Comparison of ENCODE assay signal across 23 cellular contexts in genomic region chr4:26233350-26233749, GRCh38.
DNase-seq lines count a peak whose midpoint lies in the region; ATAC-seq and TF ChIP-seq lines count a peak whose summit lies in the region.
"Had no signal": no experiment of that assay in that cellular context is flagged by ENCODE, and none has a peak within 500 bp of the region (broad histone marks: within the 10 kb centered on the region; RNA-seq: fewer than 3 reads in every experiment).

No MANE protein-coding gene starts in this region.

- H3K9me3 Mint-ChIP-seq in activated naive CD4-positive, alpha-beta T cell treated with anti-CD3 and anti-CD28 coated beads, Interleukin-2, amount 50 U/mL, for 72 hours = peaks cover 0 to 18% of the 10 kb centered on the region in 2 donors
- peaks cover 6% of the 10 kb centered on the region for H3K9me3 Mint-ChIP-seq in T-helper 2 cell treated with Interferon-gamma antibody and Interleukin-4, amounts not matched to agents 5 μg/mL and 100 μg/mL, for 36 hours
- H3K9me3 Mint-ChIP-seq in dendritic cell treated with granulocyte-macrophage colony-stimulating factor and Interleukin-4, amounts not matched to agents 40 ng/mL and 50 ng/mL, for 4 days = no peaks in the 10 kb centered on the region
- H3K9me3 Mint-ChIP-seq: CD8-positive, alpha-beta memory T cell had no signal

- H3K4me1 ChIP-seq in IMR-90 (ENCODE audit: control insufficient read depth, insufficient read depth, low read length) = peaks cover 8% of the 10 kb centered on the region
- H3K4me1 ChIP-seq: A549 had no signal

- no peak for TF ChIP-seq POLR2A in IMR-90 (IDR thresholded peaks at IDR 0.05; ENCODE audit: low read depth, low read length)

- H2BK5ac ChIP-seq in IMR-90 (ENCODE audit: low read depth, low read length, poor library complexity, severe bottlenecking) = no peak overlapping the region

- no peak overlapping the region for H2AFZ ChIP-seq in IMR-90 (replicated peaks; ENCODE audit: low read length, poor library complexity)

- no peak for DNase-seq in activated naive CD4-positive, alpha-beta T cell treated with anti-CD3 and anti-CD28 coated beads, Interleukin-2, amount 50 U/mL, for 72 hours (ENCODE audit: low spot score in 2 of 2)
- DNase-seq in activated naive CD4-positive, alpha-beta T cell treated with anti-CD3 and anti-CD28 coated beads, Interleukin-2, amount 50 U/mL, for 16 hours = no peak
- DNase-seq in IMR-90 (no peak), NCI-H1694 (lab: John Stamatoyannopoulos, UW) (no peak), DMS153 treated with DMSO at 0.1 percent for 48 hours (lab: John Stamatoyannopoulos, UW; ENCODE audit: unreplicated experiment) (no peak)
- no peak for DNase-seq in T-helper 2 cell treated with Interferon-gamma antibody and Interleukin-4, amounts not matched to agents 5 μg/mL and 100 μg/mL, for 36 hours (ENCODE audit: low spot score)
- DNase-seq: AML-193; CD8-positive, alpha-beta memory T cell; DND-41; HCEC 1CT; MM.1S; NCI-H2029 treated with DMSO at 0.1 percent for 48 hours; NCI-H2227 treated with DMSO at 0.1 percent for 48 hours; NCI-H526 treated with DMSO at 0.1 percent for 48 hours; SHP77 had no signal

- no peaks in the 10 kb centered on the region for H4K20me1 ChIP-seq in IMR-90 (ENCODE audit: insufficient read depth, low read length)

- no peak for TF ChIP-seq RAD21 in IMR-90 (IDR thresholded peaks at IDR 0.05; ENCODE audit: low read length)

- intact Hi-C loops in IMR-90 (cut with micrococcal nuclease) = no loop called here
- intact Hi-C loops in dendritic cell treated with granulocyte-macrophage colony-stimulating factor and Interleukin-4, amounts not matched to agents 40 ng/mL and 50 ng/mL, for 4 days (cut with micrococcal nuclease) = no loop called here

- H3K4me3 Mint-ChIP-seq in T-helper 2 cell treated with Interferon-gamma antibody and Interleukin-4, amounts not matched to agents 5 μg/mL and 100 μg/mL, for 36 hours = peak overlapping the region; percentile 49
- H3K4me3 Mint-ChIP-seq in dendritic cell treated with granulocyte-macrophage colony-stimulating factor and Interleukin-4, amounts not matched to agents 40 ng/mL and 50 ng/mL, for 4 days = no peak overlapping the region
- H3K4me3 Mint-ChIP-seq: IgD-negative memory B cell had no signal

- H3K27ac Mint-ChIP-seq in activated naive CD4-positive, alpha-beta T cell treated with anti-CD3 and anti-CD28 coated beads, Interleukin-2, amount 50 U/mL, for 72 hours = no peak overlapping the region
- H3K27ac Mint-ChIP-seq in T-helper 2 cell treated with Interferon-gamma antibody and Interleukin-4, amounts not matched to agents 5 μg/mL and 100 μg/mL, for 36 hours = peak overlapping the region; percentile 56
- H3K27ac Mint-ChIP-seq in dendritic cell treated with granulocyte-macrophage colony-stimulating factor and Interleukin-4, amounts not matched to agents 40 ng/mL and 50 ng/mL, for 4 days = peak overlapping the region; percentile 30

- no peak overlapping the region for H4K5ac ChIP-seq in IMR-90 (ENCODE audit: low read depth, low read length)

- CTCF ChIA-PET in IMR-90 (lab: Yijun Ruan, JAX) = interaction anchor here (0.9 kb wide), 1 partner anchor 13 kb away, joined by 4 read pairs; no protein-coding TSS in a partner anchor

- H2BK120ac ChIP-seq in IMR-90 (ENCODE audit: low read depth, low read length) = 0 out of 2 replicates have a peak overlapping the region, but pooled peaks have one; percentile 13

- dilution Hi-C loops in IMR-90 (cut with HindIII; ENCODE audit: low sequenced_read_pairs, unreplicated experiment) = no loop called here

- no peak overlapping the region for H3K4me3 ChIP-seq in IMR-90 (ENCODE audit: insufficient read depth, low read depth, low read length)
- H3K4me3 ChIP-seq: A549; BLaER1 treated with 17β-estradiol and CSF1 and Interleukin-3, amounts not matched to agents 10 nM and 100 nM had no signal

- no peak overlapping the region for H3K27ac ChIP-seq in IMR-90 (ENCODE audit: insufficient read depth, low read length)
- H3K27ac ChIP-seq: A549; BLaER1 treated with 17β-estradiol and CSF1 and Interleukin-3, amounts not matched to agents 10 nM and 100 nM; KMS-11; RWPE1 had no signal

- H2AK5ac ChIP-seq in IMR-90 (ENCODE audit: low read depth, low read length) = no peak overlapping the region

- H3K27me3 Mint-ChIP-seq in T-helper 2 cell treated with Interferon-gamma antibody and Interleukin-4, amounts not matched to agents 5 μg/mL and 100 μg/mL, for 36 hours (ENCODE audit: low read depth) = no peaks in the 10 kb centered on the region
- H3K27me3 Mint-ChIP-seq in dendritic cell treated with granulocyte-macrophage colony-stimulating factor and Interleukin-4, amounts not matched to agents 40 ng/mL and 50 ng/mL, for 4 days = no peaks in the 10 kb centered on the region
- H3K27me3 Mint-ChIP-seq: IgD-negative memory B cell had no signal

- peaks cover 25% of the 10 kb centered on the region for H3K4me1 Mint-ChIP-seq in T-helper 2 cell treated with Interferon-gamma antibody and Interleukin-4, amounts not matched to agents 5 μg/mL and 100 μg/mL, for 36 hours (ENCODE audit: low read depth)
- peaks cover 31% of the 10 kb centered on the region for H3K4me1 Mint-ChIP-seq in dendritic cell treated with granulocyte-macrophage colony-stimulating factor and Interleukin-4, amounts not matched to agents 40 ng/mL and 50 ng/mL, for 4 days (ENCODE audit: low read depth)

- no peak overlapping the region for H3K9ac ChIP-seq in IMR-90 (ENCODE audit: low read depth, low read length)
- H3K9ac ChIP-seq: BLaER1 treated with 17β-estradiol and CSF1 and Interleukin-3, amounts not matched to agents 10 nM and 100 nM; KMS-11 had no signal

- BruUV-seq in IMR-90 (replicated peaks; lab: Mats Ljungman, UMichigan) = no TSS peak

- no peak overlapping the region for H4K8ac ChIP-seq in IMR-90 (ENCODE audit: low read depth in 2 of 2, low read length in 2 of 2)

- H4K91ac ChIP-seq in IMR-90 (ENCODE audit: insufficient read depth, low read depth, low read length) = no peak overlapping the region

- no peaks in the 10 kb centered on the region for H3K36me3 ChIP-seq in IMR-90 (ENCODE audit: control insufficient read depth, insufficient read depth, low read length)

- no peak overlapping the region for H3K14ac ChIP-seq in IMR-90 (replicated peaks; ENCODE audit: low read depth, low read length)

- POLR2A ChIA-PET in IMR-90 (lab: Charles Lee; ENCODE audit: unreplicated experiment) = no interaction called here

- H3K79me1 ChIP-seq in IMR-90 (ENCODE audit: low read depth in 1 of 2, low read length in 2 of 2) = no peaks in the 10 kb centered on the region

- in situ Hi-C loops in IMR-90 (cut with MboI; ENCODE audit: low sequenced_read_pairs) = no loop called here

- no peak overlapping the region for H3K4me2 ChIP-seq in IMR-90 (ENCODE audit: low read depth, low read length)
- H3K4me2 ChIP-seq: A549, KMS-11 had no signal

- no peak overlapping the region; the same call in 1 of the 2 replicates for H3K4ac ChIP-seq in IMR-90 (ENCODE audit: low read depth, low read length)

- no peak overlapping the region for H2AK9ac ChIP-seq in IMR-90 (replicated peaks; ENCODE audit: low read depth, low read length, poor library complexity)

- peak; percentile 26 to 79 for ATAC-seq in activated naive CD4-positive, alpha-beta T cell treated with anti-CD3 and anti-CD28 coated beads, Interleukin-2, amount 50 U/mL, for 72 hours
- ATAC-seq in IMR-90 (ENCODE audit: low read depth) (no peak), GM21723 (IDR thresholded peaks at IDR 0.05; ENCODE audit: unreplicated experiment) (no peak)
- ATAC-seq: A549, Panc1 had no signal

- H3K27me3 ChIP-seq in IMR-90 (ENCODE audit: control insufficient read depth, insufficient read depth, low read length) = no peaks in the 10 kb centered on the region
- H3K27me3 ChIP-seq: BLaER1 treated with 17β-estradiol and CSF1 and Interleukin-3, amounts not matched to agents 10 nM and 100 nM had no signal

- no peaks in the 10 kb centered on the region for H3K9me3 ChIP-seq in IMR-90 (ENCODE audit: control insufficient read depth, insufficient read depth, low read length)
- H3K9me3 ChIP-seq: A549 had no signal

- H3K56ac ChIP-seq in IMR-90 (ENCODE audit: extremely low read depth, insufficient read depth, low read length) = no peak overlapping the region

- peaks cover under 1% of the 10 kb centered on the region; the same call in 1 of the 2 replicates for H3K9me1 ChIP-seq in IMR-90 (ENCODE audit: insufficient read depth, low read length)

- peak overlapping the region; percentile 9; the same call in 1 of the 2 replicates for H2BK20ac ChIP-seq in IMR-90 (ENCODE audit: low read depth, low read length)

- no peak for TF ChIP-seq CTCF in IMR-90 (conservative IDR thresholded peaks at IDR 0.05; ENCODE audit: low read depth, low read length)

- H2BK15ac ChIP-seq in IMR-90 (ENCODE audit: low read depth, low read length) = no peak overlapping the region

- H3K18ac ChIP-seq in IMR-90 (ENCODE audit: low read depth, low read length) = peak overlapping the region; percentile 31; the same call in 1 of the 2 replicates

- 88% methylated on average over 4 of the region's 5 CpGs; no CpG with 5 or more reads in 1 of the 2 experiments for WGBS in IMR-90 (ENCODE audit: extremely low coverage in 2 of 2, insufficient read length in 1 of 2), 2 experiments

- peaks cover 0 to 21% of the 10 kb centered on the region in 2 donors for H3K36me3 Mint-ChIP-seq in activated naive CD4-positive, alpha-beta T cell treated with anti-CD3 and anti-CD28 coated beads, Interleukin-2, amount 50 U/mL, for 72 hours
- no peaks in the 10 kb centered on the region for H3K36me3 Mint-ChIP-seq in T-helper 2 cell treated with Interferon-gamma antibody and Interleukin-4, amounts not matched to agents 5 μg/mL and 100 μg/mL, for 36 hours (ENCODE audit: low read depth)
- peaks cover 16% of the 10 kb centered on the region for H3K36me3 Mint-ChIP-seq in dendritic cell treated with granulocyte-macrophage colony-stimulating factor and Interleukin-4, amounts not matched to agents 40 ng/mL and 50 ng/mL, for 4 days (ENCODE audit: low read depth)
- H3K36me3 Mint-ChIP-seq: CD8-positive, alpha-beta memory T cell; IgD-negative memory B cell had no signal

- H3K23ac ChIP-seq in IMR-90 (ENCODE audit: low read depth, low read length) = no peak overlapping the region

TF ChIP-seq in IMR-90, 13 proteins besides CTCF, POLR2A, EP300 and RAD21:
- TF ChIP-seq RCOR1 (IDR thresholded peaks at IDR 0.05; ENCODE audit: insufficient replicate concordance, low read length) = no peak
- TF ChIP-seq CHD1 (IDR thresholded peaks at IDR 0.05; ENCODE audit: low read depth, low read length) = no peak
TF ChIP-seq in IMR-90: peak in this region for 0.

Comparison
In these comparisons a context has a peak if more than half of its experiments do, and no peak if none do; other contexts are left out.
1. ATAC-seq: peak in activated naive CD4-positive, alpha-beta T cell treated with anti-CD3 and anti-CD28 coated beads, Interleukin-2, amount 50 U/mL, for 72 hours (2 of 2); none in IMR-90 (single experiment) and GM21723 (single experiment).
2. H3K27ac Mint-ChIP-seq: peak in T-helper 2 cell treated with Interferon-gamma antibody and Interleukin-4, amounts not matched to agents 5 μg/mL and 100 μg/mL, for 36 hours (single experiment) and dendritic cell treated with granulocyte-macrophage colony-stimulating factor and Interleukin-4, amounts not matched to agents 40 ng/mL and 50 ng/mL, for 4 days (single experiment); none in activated naive CD4-positive, alpha-beta T cell treated with anti-CD3 and anti-CD28 coated beads, Interleukin-2, amount 50 U/mL, for 72 hours (0 of 2).